1 cellular context compared by ENCODE assay signal in genomic region chr3:9903238-9903624, GRCh38.
TF ChIP-seq lines count a peak whose summit lies in the region.

No MANE protein-coding gene starts in this region.

TF ChIP-seq in SK-N-SH, 30 proteins besides CTCF, POLR2A, EP300 and RAD21 (continued from another document):
- TF ChIP-seq ZBTB33 (IDR thresholded peaks at IDR 0.05; ENCODE audit: borderline replicate concordance, low read depth): no peak
- TF ChIP-seq GABPA (IDR thresholded peaks at IDR 0.05; ENCODE audit: low read depth): no peak
- no peak for TF ChIP-seq TEAD4 (IDR thresholded peaks at IDR 0.05; ENCODE audit: borderline replicate concordance, insufficient read depth)
- TF ChIP-seq POLR2AphosphoS5 (IDR thresholded peaks at IDR 0.05; ENCODE audit: low read depth, low read length): no peak
- TF ChIP-seq PBX3 (IDR thresholded peaks at IDR 0.05): no peak; the same call in 1 of the 2 replicates
- no peak for TF ChIP-seq IRF3 (IDR thresholded peaks at IDR 0.05; ENCODE audit: low read depth, low read length)
- TF ChIP-seq RFX5 (IDR thresholded peaks at IDR 0.05; ENCODE audit: low read length): no peak
- TF ChIP-seq NRF1 (IDR thresholded peaks at IDR 0.05; ENCODE audit: low read depth, low read length): no peak
- no peak for TF ChIP-seq TAF1 (IDR thresholded peaks at IDR 0.05; ENCODE audit: borderline replicate concordance, low read depth, low read length)
- peak; percentile 53; the same call in 1 of the 2 replicates for TF ChIP-seq FOSL2 (IDR thresholded peaks at IDR 0.05; ENCODE audit: borderline replicate concordance, low read depth)
- TF ChIP-seq MEF2A (IDR thresholded peaks at IDR 0.05; ENCODE audit: borderline replicate concordance, low read depth): no peak
- no peak for TF ChIP-seq YY1 (IDR thresholded peaks at IDR 0.05; ENCODE audit: low read depth)
- no peak for TF ChIP-seq CHD2 (IDR thresholded peaks at IDR 0.05; ENCODE audit: low read length, partially characterized antibody)
- no peak for TF ChIP-seq SIN3A (IDR thresholded peaks at IDR 0.05; ENCODE audit: borderline replicate concordance, low read depth, low read length)
- TF ChIP-seq EZH2phosphoT487 (IDR thresholded peaks at IDR 0.05; ENCODE audit: borderline replicate concordance, low read depth): no peak
- TF ChIP-seq USF1 (IDR thresholded peaks at IDR 0.05; ENCODE audit: borderline replicate concordance, low read depth): no peak
- TF ChIP-seq SMC3 (IDR thresholded peaks at IDR 0.05; ENCODE audit: low read depth, low read length): no peak
- TF ChIP-seq RXRA (IDR thresholded peaks at IDR 0.05; ENCODE audit: borderline replicate concordance, low read depth): no peak
- TF ChIP-seq REST (IDR thresholded peaks at IDR 0.05; ENCODE audit: low read depth, low read length): no peak
- TF ChIP-seq ELF1 (IDR thresholded peaks at IDR 0.05): no peak
- no peak for TF ChIP-seq USF2 (IDR thresholded peaks at IDR 0.05; ENCODE audit: borderline replicate concordance, low read depth, low read length)
- TF ChIP-seq TCF12 (IDR thresholded peaks at IDR 0.05): peak; percentile 50; the same call in 1 of the 2 replicates
- no peak for TF ChIP-seq MXI1 (IDR thresholded peaks at IDR 0.05; ENCODE audit: low read depth, low read length)
- 0 out of 2 replicates have a peak, but pooled peaks have one; percentile 22 for TF ChIP-seq MAX (IDR thresholded peaks at IDR 0.05; ENCODE audit: low read depth)
- no peak for TF ChIP-seq FOXM1 (IDR thresholded peaks at IDR 0.05; ENCODE audit: low read depth)
